ENCODE assay signal across 8 cellular contexts in genomic region chr13:48066310-48066989, GRCh38. TPM values are rescaled to one million over a fixed set of nuclear protein-coding genes. Genes with fewer than 3 reads are reported as not detected.
A peak's percentile ranks its signal among the peaks of the same experiment; 100 is the strongest.
DNase-seq lines count a peak whose midpoint lies in the region; ATAC-seq lines count a peak whose summit lies in the region.

No MANE protein-coding gene starts in this region.

- no peak overlapping the region for H3K4me3 Mint-ChIP-seq in activated naive CD4-positive, alpha-beta T cell treated with anti-CD3 and anti-CD28 coated beads, Interleukin-2, amount 10 ng/mL, durations not matched to agents 7 days and 5 days
- H3K4me3 Mint-ChIP-seq in activated CD4-positive, alpha-beta memory T cell treated with anti-CD3 and anti-CD28 coated beads for 36 hours, result no peak overlapping the region
- H3K4me3 Mint-ChIP-seq in stimulated activated naive B cell treated with anti-CD40 and anti-IgM and Interleukin-4, amounts not matched to agents 10 μg/mL and 1 μg/mL and 100 μg/mL, for 72 hours, result no peak overlapping the region

- POLR2A ChIA-PET in activated CD4-positive, alpha-beta memory T cell treated with anti-CD3 and anti-CD28 coated beads for 36 hours (lab: Charles Lee), result interaction anchor here (0.9 kb wide), 1 partner anchor 23 kb away, joined by 3 read pairs; no protein-coding TSS in a partner anchor

- peak overlapping the region; percentile 83 for H3K27ac Mint-ChIP-seq in activated naive CD4-positive, alpha-beta T cell treated with anti-CD3 and anti-CD28 coated beads, Interleukin-2, amount 10 ng/mL, durations not matched to agents 7 days and 5 days
- peak overlapping the region; percentile 54 for H3K27ac Mint-ChIP-seq in activated CD4-positive, alpha-beta memory T cell treated with anti-CD3 and anti-CD28 coated beads for 36 hours
- no peak overlapping the region for H3K27ac Mint-ChIP-seq in stimulated activated naive B cell treated with anti-CD40 and anti-IgM and Interleukin-4, amounts not matched to agents 10 μg/mL and 1 μg/mL and 100 μg/mL, for 72 hours

- CTCF ChIA-PET in activated naive CD4-positive, alpha-beta T cell treated with anti-CD3 and anti-CD28 coated beads, Interleukin-2, amount 10 ng/mL, durations not matched to agents 7 days and 5 days (lab: Charles Lee), result interaction anchor here (0.9 to 3.5 kb wide), 2 partner anchors 18 to 28 kb away, joined by 3 to 13 read pairs; partner anchors contain the start of gene NUDT15
- CTCF ChIA-PET in activated CD4-positive, alpha-beta memory T cell treated with anti-CD3 and anti-CD28 coated beads for 36 hours (lab: Charles Lee), result interaction anchor here (0.6 to 3.3 kb wide), 2 partner anchors 29 kb away, joined by 3 to 11 read pairs; partner anchors contain the start of genes MED4 and NUDT15

- peaks cover 25% of the 10 kb centered on the region for H3K4me1 Mint-ChIP-seq in activated naive CD4-positive, alpha-beta T cell treated with anti-CD3 and anti-CD28 coated beads, Interleukin-2, amount 10 ng/mL, durations not matched to agents 7 days and 5 days
- no peaks in the 10 kb centered on the region for H3K4me1 Mint-ChIP-seq in activated CD4-positive, alpha-beta memory T cell treated with anti-CD3 and anti-CD28 coated beads for 36 hours (ENCODE audit: low read depth)
- peaks cover 2 to 4% of the 10 kb centered on the region in 2 donors for H3K4me1 Mint-ChIP-seq in stimulated activated naive B cell treated with anti-CD40 and anti-IgM and Interleukin-4, amounts not matched to agents 10 μg/mL and 1 μg/mL and 100 μg/mL, for 72 hours

- peak; percentile 75 for ATAC-seq in HG03571 (IDR thresholded peaks at IDR 0.05; ENCODE audit: unreplicated experiment)
- peak; percentile 34 to 46 for ATAC-seq in stimulated activated naive B cell treated with anti-CD40 and anti-IgM and Interleukin-4, amounts not matched to agents 10 μg/mL and 1 μg/mL and 100 μg/mL, for 72 hours (replicated peaks)
- no peak for ATAC-seq in GM21526 (IDR thresholded peaks at IDR 0.05; ENCODE audit: low FRiP score, unreplicated experiment)

- intact Hi-C loops in activated CD4-positive, alpha-beta memory T cell treated with anti-CD3 and anti-CD28 coated beads for 36 hours (cut with micrococcal nuclease), result no loop called here

- DNase-seq in activated naive CD4-positive, alpha-beta T cell treated with anti-CD3 and anti-CD28 coated beads, Interleukin-2, amount 10 ng/mL, durations not matched to agents 7 days and 5 days, result peak; percentile 67
- DNase-seq in activated naive CD4-positive, alpha-beta T cell treated with anti-CD3 and anti-CD28 coated beads, Interleukin-2, amount 50 U/mL, for 16 hours, result no peak
- peak; percentile 60 for DNase-seq in activated CD4-positive, alpha-beta memory T cell treated with anti-CD3 and anti-CD28 coated beads for 36 hours
- no peak for DNase-seq in stimulated activated naive B cell treated with anti-CD40 and anti-IgM and Interleukin-4, amounts not matched to agents 10 μg/mL and 1 μg/mL and 100 μg/mL, for 72 hours
- DNase-seq in foreskin melanocyte, result no peak
- no peak for DNase-seq in NCI-H2029 treated with DMSO at 0.1 percent for 48 hours (lab: John Stamatoyannopoulos, UW)

- peaks cover 27% of the 10 kb centered on the region for H3K9me3 Mint-ChIP-seq in activated naive CD4-positive, alpha-beta T cell treated with anti-CD3 and anti-CD28 coated beads, Interleukin-2, amount 10 ng/mL, durations not matched to agents 7 days and 5 days
- peaks cover 25% of the 10 kb centered on the region for H3K9me3 Mint-ChIP-seq in activated CD4-positive, alpha-beta memory T cell treated with anti-CD3 and anti-CD28 coated beads for 36 hours
- peaks cover 4 to 7% of the 10 kb centered on the region in 2 donors for H3K9me3 Mint-ChIP-seq in stimulated activated naive B cell treated with anti-CD40 and anti-IgM and Interleukin-4, amounts not matched to agents 10 μg/mL and 1 μg/mL and 100 μg/mL, for 72 hours

- H3K27me3 Mint-ChIP-seq in activated naive CD4-positive, alpha-beta T cell treated with anti-CD3 and anti-CD28 coated beads, Interleukin-2, amount 10 ng/mL, durations not matched to agents 7 days and 5 days, result no peaks in the 10 kb centered on the region
- H3K27me3 Mint-ChIP-seq in activated CD4-positive, alpha-beta memory T cell treated with anti-CD3 and anti-CD28 coated beads for 36 hours, result no peaks in the 10 kb centered on the region
- no peaks in the 10 kb centered on the region for H3K27me3 Mint-ChIP-seq in stimulated activated naive B cell treated with anti-CD40 and anti-IgM and Interleukin-4, amounts not matched to agents 10 μg/mL and 1 μg/mL and 100 μg/mL, for 72 hours

- H3K36me3 Mint-ChIP-seq in activated naive CD4-positive, alpha-beta T cell treated with anti-CD3 and anti-CD28 coated beads, Interleukin-2, amount 10 ng/mL, durations not matched to agents 7 days and 5 days, result peaks cover 68% of the 10 kb centered on the region
- peaks cover 44% of the 10 kb centered on the region for H3K36me3 Mint-ChIP-seq in activated CD4-positive, alpha-beta memory T cell treated with anti-CD3 and anti-CD28 coated beads for 36 hours
- peaks cover 59 to 72% of the 10 kb centered on the region in 2 donors for H3K36me3 Mint-ChIP-seq in stimulated activated naive B cell treated with anti-CD40 and anti-IgM and Interleukin-4, amounts not matched to agents 10 μg/mL and 1 μg/mL and 100 μg/mL, for 72 hours

RNA-seq across cellular contexts. Expression of gene MED4, which starts 28.5 kb away (rescaled TPM):
- total RNA-seq in activated CD4-positive, alpha-beta memory T cell treated with anti-CD3 and anti-CD28 coated beads for 36 hours, result 10 to 100 TPM; 49.3 to 53.0 TPM

RNA-seq across cellular contexts. Expression of gene NUDT15, which starts 28.9 kb away (rescaled TPM):
- total RNA-seq in activated CD4-positive, alpha-beta memory T cell treated with anti-CD3 and anti-CD28 coated beads for 36 hours, result 10 to 100 TPM; 18.5 to 19.2 TPM

Comparison
In these comparisons a context has a peak if more than half of its experiments do, and no peak if none do; other contexts are left out.
1. DNase-seq: peak in activated naive CD4-positive, alpha-beta T cell treated with anti-CD3 and anti-CD28 coated beads, Interleukin-2, amount 10 ng/mL, durations not matched to agents 7 days and 5 days (single experiment) and activated CD4-positive, alpha-beta memory T cell treated with anti-CD3 and anti-CD28 coated beads for 36 hours (single experiment); none in activated naive CD4-positive, alpha-beta T cell treated with anti-CD3 and anti-CD28 coated beads, Interleukin-2, amount 50 U/mL, for 16 hours (single experiment), stimulated activated naive B cell treated with anti-CD40 and anti-IgM and Interleukin-4, amounts not matched to agents 10 μg/mL and 1 μg/mL and 100 μg/mL, for 72 hours (single experiment), foreskin melanocyte (single experiment) and NCI-H2029 treated with DMSO at 0.1 percent for 48 hours (single experiment).